ENCODE assay signal across 1 cellular context in genomic region chrX:72238721-72239475, GRCh38.
TF ChIP-seq lines count a peak whose summit lies in the region.

TSS of gene ERCC6L (minus strand) at chrX:72239027. CDS start at chrX:72238911, 116 bp downstream.

TF ChIP-seq in K562, 482 proteins besides CTCF, POLR2A, EP300 and RAD21 (continued from another document and continues in another):
- TF ChIP-seq ZBTB49 (CRISPR knock-in tag; IDR thresholded peaks at IDR 0.05; ENCODE audit: borderline replicate concordance) (no peak), USF1 (CRISPR knock-in tag; IDR thresholded peaks at IDR 0.05) (no peak; the same call in 1 of the 2 replicates), SMAD3 (CRISPR knock-in tag; conservative IDR thresholded peaks at IDR 0.05) (no peak), HSF4 (CRISPR knock-in tag; IDR thresholded peaks at IDR 0.05; ENCODE audit: borderline replicate concordance) (no peak), KDM5B (IDR thresholded peaks at IDR 0.05; ENCODE audit: insufficient replicate concordance, low read depth, low read length) (peak; percentile 89), GMEB1 (CRISPR knock-in tag; IDR thresholded peaks at IDR 0.05) (peak; percentile 59; the same call in 1 of the 2 replicates), CTBP1 (IDR thresholded peaks at IDR 0.05; ENCODE audit: borderline replicate concordance) (no peak), STAT6 (CRISPR knock-in tag; IDR thresholded peaks at IDR 0.05) (no peak), TAF1 (IDR thresholded peaks at IDR 0.05; ENCODE audit: control insufficient read depth, extremely low read depth, insufficient read depth, low read length, severe bottlenecking) (peak; percentile 87), ELK1 (CRISPR knock-in tag; IDR thresholded peaks at IDR 0.05) (no peak), ZNF121 (CRISPR knock-in tag; conservative IDR thresholded peaks at IDR 0.05) (no peak), CXXC5 (CRISPR knock-in tag; IDR thresholded peaks at IDR 0.05) (peak; percentile 67), HIVEP1 (CRISPR knock-in tag; IDR thresholded peaks at IDR 0.05) (no peak), MXI1 (IDR thresholded peaks at IDR 0.05; ENCODE audit: low read depth, low read length) (no peak), NR2C1 (IDR thresholded peaks at IDR 0.05) (no peak), NR2C1 (tag; IDR thresholded peaks at IDR 0.05) (no peak), POLR2AphosphoS2 (IDR thresholded peaks at IDR 0.05; ENCODE audit: low read length) (no peak), ZKSCAN8 (CRISPR knock-in tag; IDR thresholded peaks at IDR 0.05) (no peak), MEIS2 (IDR thresholded peaks at IDR 0.05; ENCODE audit: partially characterized antibody) (peak; percentile 46), RBFOX2 (IDR thresholded peaks at IDR 0.05; ENCODE audit: low read depth, low read length) (peak; percentile 94), MYC (IDR thresholded peaks at IDR 0.05; ENCODE audit: low read depth, low read length) (peak; percentile 80), MYC (CRISPR knock-in tag; IDR thresholded peaks at IDR 0.05; ENCODE audit: borderline replicate concordance, low read depth) (no peak), FOXA3 (CRISPR knock-in tag; conservative IDR thresholded peaks at IDR 0.05 in 1 of 2, IDR thresholded peaks at IDR 0.05 in 1 of 2) (no peak), NKRF (IDR thresholded peaks at IDR 0.05; ENCODE audit: borderline replicate concordance) (no peak), E2F1 (CRISPR knock-in tag; IDR thresholded peaks at IDR 0.05) (no peak), FUS (optimal IDR thresholded peaks at IDR 0.05; ENCODE audit: low read depth, low read length) (no peak), ZNF79 (CRISPR knock-in tag; IDR thresholded peaks at IDR 0.05; ENCODE audit: low read depth) (no peak), SRF (CRISPR knock-in tag; IDR thresholded peaks at IDR 0.05) (no peak), KAT7 (CRISPR knock-in tag; IDR thresholded peaks at IDR 0.05; ENCODE audit: borderline replicate concordance) (no peak), GTF2B (IDR thresholded peaks at IDR 0.05; ENCODE audit: extremely low read depth, insufficient read length) (peak; percentile 32), MAZ (CRISPR knock-in tag; conservative IDR thresholded peaks at IDR 0.05 in 1 of 2, IDR thresholded peaks at IDR 0.05 in 1 of 2) (peak in 1 of 2 experiments; percentile 49; a peak in 2 of 4 replicates), MBD2 (IDR thresholded peaks at IDR 0.05; ENCODE audit: borderline replicate concordance, low read depth) (peak; percentile 18; the same call in 1 of the 2 replicates), SP2 (IDR thresholded peaks at IDR 0.05; ENCODE audit: extremely low read depth, low read depth, low read length, poor library complexity, severe bottlenecking) (no peak), ZFX (CRISPR knock-in tag; IDR thresholded peaks at IDR 0.05) (no peak), MTA3 (IDR thresholded peaks at IDR 0.05; ENCODE audit: borderline replicate concordance) (peak; percentile 46; the same call in 1 of the 2 replicates), POLR2H (tag; IDR thresholded peaks at IDR 0.05; ENCODE audit: low read depth) (peak; percentile 87), TFAM (CRISPR knock-in tag; conservative IDR thresholded peaks at IDR 0.05) (no peak), HMGN3 (IDR thresholded peaks at IDR 0.05; ENCODE audit: borderline replicate concordance, extremely low read depth, insufficient read length, low read depth, low read length) (no peak), ELF4 (CRISPR knock-in tag; IDR thresholded peaks at IDR 0.05) (no peak), ATF1 (CRISPR knock-in tag; IDR thresholded peaks at IDR 0.05) (no peak), ATF1 (tag; IDR thresholded peaks at IDR 0.05) (peak; percentile 52), ILF3 (IDR thresholded peaks at IDR 0.05; ENCODE audit: borderline replicate concordance) (no peak), SIN3B (IDR thresholded peaks at IDR 0.05; ENCODE audit: low read depth) (no peak), ZNF197 (CRISPR knock-in tag; IDR thresholded peaks at IDR 0.05; ENCODE audit: low read depth) (no peak), MNT (conservative IDR thresholded peaks at IDR 0.05) (peak in 1 of 2 experiments; percentile 50; a peak in 2 of 4 replicates), MYBL2 (IDR thresholded peaks at IDR 0.05; ENCODE audit: low read depth) (peak; percentile 16), MYBL2 (CRISPR knock-in tag; IDR thresholded peaks at IDR 0.05; ENCODE audit: borderline replicate concordance) (no peak), ZNF830 (CRISPR knock-in tag; IDR thresholded peaks at IDR 0.05) (no peak), TARDBP (IDR thresholded peaks at IDR 0.05) (no peak), NFIC (IDR thresholded peaks at IDR 0.05) (peak; percentile 18; the same call in 1 of the 2 replicates), SMARCA4 (IDR thresholded peaks at IDR 0.05) (no peak), NFE2L1 (tag; IDR thresholded peaks at IDR 0.05; ENCODE audit: borderline replicate concordance, low read depth) (no peak), EP400 (IDR thresholded peaks at IDR 0.05) (peak; percentile 79), CREB3 (tag; conservative IDR thresholded peaks at IDR 0.05; ENCODE audit: low read depth) (no peak)
